9 cellular contexts compared by ENCODE assay signal in the genomic region with DNA sequence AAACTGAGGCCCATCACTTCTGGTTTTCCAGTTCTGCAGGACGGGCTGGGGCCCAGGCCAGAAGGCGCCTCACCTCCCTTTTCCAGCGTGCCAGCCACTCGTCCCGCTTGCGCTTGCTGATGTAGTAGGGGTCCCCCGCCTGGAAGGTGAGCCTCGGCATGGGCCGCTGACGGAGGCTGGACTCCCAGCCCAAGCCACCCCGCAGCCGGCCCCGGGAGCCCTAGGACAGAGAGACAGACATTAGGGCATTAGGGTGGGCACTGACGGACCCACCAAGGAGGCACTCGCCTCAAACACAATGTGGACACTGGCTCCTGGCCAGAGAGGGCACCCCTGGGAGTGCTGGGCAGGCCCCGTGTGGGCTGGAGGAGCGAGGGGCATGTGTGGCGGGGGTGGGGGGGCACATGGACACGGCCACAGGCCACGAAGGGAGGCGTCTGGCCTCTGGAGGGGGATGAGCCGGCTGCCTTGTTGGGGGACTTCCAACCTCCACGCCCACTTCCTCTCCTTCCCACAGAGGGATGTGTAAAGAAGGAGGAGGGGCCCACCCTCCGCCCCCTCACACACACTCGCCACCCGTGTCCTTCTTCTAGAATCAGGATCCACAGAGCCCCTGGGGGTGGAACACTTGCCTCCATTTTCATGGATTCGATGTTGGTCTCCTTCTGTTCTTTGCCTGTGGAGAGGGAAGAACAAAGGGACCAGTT.
DNase-seq lines count a peak whose midpoint lies in the region; ATAC-seq and TF ChIP-seq lines count a peak whose summit lies in the region.
"Had no signal": no experiment of that assay in that cellular context is flagged by ENCODE, and none has a peak within 500 bp of the region (broad histone marks: within the 10 kb centered on the region; RNA-seq: fewer than 3 reads in every experiment).

No MANE protein-coding gene starts in this region.

- no peak overlapping the region for H3K4me3 Mint-ChIP-seq in activated T-helper 2 cell treated with anti-CD3 and anti-CD28 coated beads, Interferon-gamma antibody, Interleukin-2, Interleukin-4, amounts not matched to agents 10 μg/mL and 5 μg/mL and 100 μg/mL, durations not matched to agents 14 hours and 24 hours and 36 hours (ENCODE audit: low read depth)
- no peak overlapping the region for H3K4me3 Mint-ChIP-seq in stimulated activated naive CD8-positive, alpha-beta T cell treated with anti-CD3 and anti-CD28 coated beads, Interleukin-15, Interleukin-2, amounts not matched to agents 100 ng/mL and 50 ng/mL, for 24 hours

- H3K27ac ChIP-seq in layer of hippocampus (ENCODE audit: low read depth, low read length) = peak overlapping the region; percentile 59

- H3K36me3 Mint-ChIP-seq in activated T-helper 2 cell treated with anti-CD3 and anti-CD28 coated beads, Interferon-gamma antibody, Interleukin-2, Interleukin-4, amounts not matched to agents 10 μg/mL and 5 μg/mL and 100 μg/mL, durations not matched to agents 14 hours and 24 hours and 36 hours (ENCODE audit: low read depth) = peaks cover 73% of the 10 kb centered on the region
- H3K36me3 Mint-ChIP-seq in stimulated activated naive CD8-positive, alpha-beta T cell treated with anti-CD3 and anti-CD28 coated beads, Interleukin-15, Interleukin-2, amounts not matched to agents 100 ng/mL and 50 ng/mL, for 24 hours (ENCODE audit: low read depth) = peaks cover 52% of the 10 kb centered on the region

- H3K4me1 Mint-ChIP-seq in activated T-helper 2 cell treated with anti-CD3 and anti-CD28 coated beads, Interferon-gamma antibody, Interleukin-2, Interleukin-4, amounts not matched to agents 10 μg/mL and 5 μg/mL and 100 μg/mL, durations not matched to agents 14 hours and 24 hours and 36 hours (ENCODE audit: low read depth) = peaks cover 48% of the 10 kb centered on the region
- peaks cover 79% of the 10 kb centered on the region for H3K4me1 Mint-ChIP-seq in stimulated activated naive CD8-positive, alpha-beta T cell treated with anti-CD3 and anti-CD28 coated beads, Interleukin-15, Interleukin-2, amounts not matched to agents 100 ng/mL and 50 ng/mL, for 24 hours (ENCODE audit: low read depth)

- peak overlapping the region; percentile 82 for H3K27ac Mint-ChIP-seq in activated T-helper 2 cell treated with anti-CD3 and anti-CD28 coated beads, Interferon-gamma antibody, Interleukin-2, Interleukin-4, amounts not matched to agents 10 μg/mL and 5 μg/mL and 100 μg/mL, durations not matched to agents 14 hours and 24 hours and 36 hours
- peak overlapping the region; percentile 98 for H3K27ac Mint-ChIP-seq in stimulated activated naive CD8-positive, alpha-beta T cell treated with anti-CD3 and anti-CD28 coated beads, Interleukin-15, Interleukin-2, amounts not matched to agents 100 ng/mL and 50 ng/mL, for 24 hours

- no peaks in the 10 kb centered on the region for H3K27me3 ChIP-seq in layer of hippocampus (ENCODE audit: control insufficient read depth, insufficient read depth, low read length)

- no peaks in the 10 kb centered on the region for H3K27me3 Mint-ChIP-seq in activated T-helper 2 cell treated with anti-CD3 and anti-CD28 coated beads, Interferon-gamma antibody, Interleukin-2, Interleukin-4, amounts not matched to agents 10 μg/mL and 5 μg/mL and 100 μg/mL, durations not matched to agents 14 hours and 24 hours and 36 hours (ENCODE audit: low read depth)
- no peaks in the 10 kb centered on the region for H3K27me3 Mint-ChIP-seq in stimulated activated naive CD8-positive, alpha-beta T cell treated with anti-CD3 and anti-CD28 coated beads, Interleukin-15, Interleukin-2, amounts not matched to agents 100 ng/mL and 50 ng/mL, for 24 hours

- H3K4me3 ChIP-seq in Jurkat, Clone E6-1 (ENCODE audit: low read length) = no peak overlapping the region

- ATAC-seq in GM18505 (IDR thresholded peaks at IDR 0.05; ENCODE audit: unreplicated experiment) = no peak

- TF ChIP-seq POLR2A in GM18505 (IDR thresholded peaks at IDR 0.05; ENCODE audit: borderline replicate concordance, extremely low read depth, insufficient read depth, insufficient read length) = no peak

- no peaks in the 10 kb centered on the region for H3K9me3 Mint-ChIP-seq in activated T-helper 2 cell treated with anti-CD3 and anti-CD28 coated beads, Interferon-gamma antibody, Interleukin-2, Interleukin-4, amounts not matched to agents 10 μg/mL and 5 μg/mL and 100 μg/mL, durations not matched to agents 14 hours and 24 hours and 36 hours
- no peaks in the 10 kb centered on the region for H3K9me3 Mint-ChIP-seq in stimulated activated naive CD8-positive, alpha-beta T cell treated with anti-CD3 and anti-CD28 coated beads, Interleukin-15, Interleukin-2, amounts not matched to agents 100 ng/mL and 50 ng/mL, for 24 hours

- intact Hi-C loops in activated T-helper 2 cell treated with anti-CD3 and anti-CD28 coated beads, Interferon-gamma antibody, Interleukin-2, Interleukin-4, amounts not matched to agents 10 μg/mL and 5 μg/mL and 100 μg/mL, durations not matched to agents 14 hours and 24 hours and 36 hours (cut with micrococcal nuclease) = loop anchor here (5.0 kb wide), 1 partner anchor 247 kb away; no protein-coding TSS in a partner anchor

- DNase-seq in Jurkat, Clone E6-1 (ENCODE audit: low read depth, low spot score) = peak; percentile 40
- DNase-seq in activated T-helper 2 cell treated with anti-CD3 and anti-CD28 coated beads, Interferon-gamma antibody, Interleukin-2, Interleukin-4, amounts not matched to agents 10 μg/mL and 5 μg/mL and 100 μg/mL, durations not matched to agents 14 hours and 24 hours and 36 hours (ENCODE audit: low spot score) = no peak
- DNase-seq in SHP77 treated with DMSO at 0.1 percent for 48 hours (lab: John Stamatoyannopoulos, UW) (no peak), NCI-H2171 (lab: John Stamatoyannopoulos, UW) (no peak), DMS 273 (lab: John Stamatoyannopoulos, UW; ENCODE audit: unreplicated experiment) (no peak)
- DNase-seq: NCI-H187 treated with DMSO at 0.1 percent for 48 hours had no signal
